ENCODE assay signal across 10 cellular contexts in the genomic region with DNA sequence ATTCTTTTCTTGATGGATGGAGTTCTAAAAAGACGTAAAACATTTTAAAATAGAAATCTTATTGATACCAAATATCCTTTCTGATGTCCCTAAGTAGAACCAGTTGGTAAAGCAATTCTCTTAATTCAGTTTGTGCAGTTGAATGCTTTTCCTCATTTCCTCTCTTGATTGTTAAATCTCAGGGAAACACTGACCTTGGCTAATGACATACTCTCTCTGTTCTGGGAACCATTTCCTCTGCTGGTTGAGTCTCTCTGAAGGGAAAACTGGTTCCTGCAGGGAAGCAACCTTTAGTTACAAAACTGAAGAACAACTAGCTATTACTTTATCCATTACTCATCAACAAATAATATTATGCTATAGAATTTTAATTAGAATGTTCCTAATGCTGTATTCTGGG. TPM values are rescaled to one million over a fixed set of nuclear protein-coding genes. Genes with fewer than 3 reads are reported as not detected.
"Had no signal": no experiment of that assay in that cellular context is flagged by ENCODE, and none has a peak within 500 bp of the region (broad histone marks: within the 10 kb centered on the region; RNA-seq: fewer than 3 reads in every experiment).

No MANE protein-coding gene starts in this region.

- DNase-seq: H9, HCEC 1CT, IMR-90, KG1 had no signal

- H3K9me3 Mint-ChIP-seq: GM23338, H9 had no signal

- H3K27ac Mint-ChIP-seq: GM23338, H9 had no signal

- ATAC-seq: GM23338, K562 had no signal

- H3K4me3 Mint-ChIP-seq: GM23338, H9 had no signal

- H3K4me1 Mint-ChIP-seq: GM23338, H9 had no signal

- H3K4me3 ChIP-seq: GM23338, K562 had no signal

- FAIRE-seq: H1, H54, HTR-8/SVneo, K562 had no signal

RNA-seq across cellular contexts. Expression of a gene that starts 36.7 kb away (rescaled TPM):
- total RNA-seq: HT-29 had no signal
- polyA plus RNA-seq: GM23338 had no signal
